8 cellular contexts compared by ENCODE assay signal in genomic region chr17:1122681-1123396, GRCh38. TPM values are rescaled to one million over a fixed set of nuclear protein-coding genes. Genes with fewer than 3 reads are reported as not detected.
A peak's percentile ranks its signal among the peaks of the same experiment; 100 is the strongest.
DNase-seq lines count a peak whose midpoint lies in the region; ATAC-seq, FAIRE-seq and TF ChIP-seq lines count a peak whose summit lies in the region.

No MANE protein-coding gene starts in this region.

- ATAC-seq in activated B cell treated with CpG ODN at 0.5 μM for 24 hours (ENCODE audit: low read depth) (peak; percentile 97), HG03097 (IDR thresholded peaks at IDR 0.05; ENCODE audit: low FRiP score, unreplicated experiment) (no peak)

- no peak overlapping the region for H3K4me3 Mint-ChIP-seq in activated B cell treated with CpG ODN at 0.5 μM for 24 hours

- TF ChIP-seq CTCF in activated B cell treated with CpG ODN at 0.5 μM for 24 hours (IDR thresholded peaks at IDR 0.05) (no peak), bronchial epithelial cell (IDR thresholded peaks at IDR 0.05; ENCODE audit: insufficient read depth, low read length, severe bottlenecking) (peak; percentile 83)

- CTCF ChIA-PET in activated B cell treated with CpG ODN at 0.5 μM for 24 hours (lab: Charles Lee) = interaction anchor here (0.6 to 5.5 kb wide), 20 partner anchors 9 to 393 kb away, joined by 3 to 76 read pairs (median 3); no protein-coding TSS in a partner anchor

- H3K27me3 ChIP-seq in bronchial epithelial cell (ENCODE audit: control insufficient read depth, insufficient read depth, low read length) = peaks cover 7% of the 10 kb centered on the region

- no peak overlapping the region for H3K27ac Mint-ChIP-seq in activated B cell treated with CpG ODN at 0.5 μM for 24 hours

- FAIRE-seq in bronchial epithelial cell (lab: Jason Lieb, UNC) = no peak

- no peak overlapping the region for H3K4me3 ChIP-seq in bronchial epithelial cell (ENCODE audit: low read depth, low read length)

- DNase-seq in NCI-H510A treated with DMSO at 0.1 percent for 48 hours (lab: John Stamatoyannopoulos, UW) (peak; percentile 36), NCI-H510A (lab: John Stamatoyannopoulos, UW) (no peak), NCI-H1092 (lab: John Stamatoyannopoulos, UW) (peak; percentile 63), activated B cell treated with CpG ODN at 0.5 μM for 24 hours (peak; percentile 74), bronchial epithelial cell (ENCODE audit: low read depth) (peak; percentile 60), islet precursor cell (peak; percentile 93)
- peak; percentile 88 for DNase-seq in stimulated activated CD4-positive, alpha-beta T cell treated with anti-CD3 and anti-CD28 coated beads, Interleukin-15, amount 100 ng/mL, for 24 hours

- intact Hi-C loops in activated B cell treated with CpG ODN at 0.5 μM for 24 hours (cut with micrococcal nuclease) = loop anchor here (2.0 kb wide), 3 partner anchors 64 to 210 kb away; no protein-coding TSS in a partner anchor

- POLR2A ChIA-PET in activated B cell treated with CpG ODN at 0.5 μM for 24 hours (lab: Charles Lee) = interaction anchor here (0.5 to 1.5 kb wide), 5 partner anchors 32 to 447 kb away, joined by 3 to 9 read pairs (median 4); no protein-coding TSS in a partner anchor

- H3K36me3 ChIP-seq in bronchial epithelial cell (ENCODE audit: control insufficient read depth, insufficient read depth, low read length) = no peaks in the 10 kb centered on the region

- peaks cover 6% of the 10 kb centered on the region for H3K36me3 Mint-ChIP-seq in activated B cell treated with CpG ODN at 0.5 μM for 24 hours (ENCODE audit: low read depth)

- peaks cover 13% of the 10 kb centered on the region for H3K4me1 Mint-ChIP-seq in activated B cell treated with CpG ODN at 0.5 μM for 24 hours

- no peaks in the 10 kb centered on the region for H3K27me3 Mint-ChIP-seq in activated B cell treated with CpG ODN at 0.5 μM for 24 hours

- no peaks in the 10 kb centered on the region for H3K9me3 Mint-ChIP-seq in activated B cell treated with CpG ODN at 0.5 μM for 24 hours

RNA-seq across cellular contexts. Expression of gene ABR, which starts 56.9 kb away (rescaled TPM):
- total RNA-seq in activated B cell treated with CpG ODN at 0.5 μM for 24 hours (132 and 150 TPM in 2 replicates), bronchial epithelial cell (18.7 and 39.3 TPM in 2 replicates)
